Comparison of ENCODE assay signal across 10 cellular contexts in genomic region chr1:175597969-175598765, GRCh38.
A peak's percentile ranks its signal among the peaks of the same experiment; 100 is the strongest.
DNase-seq lines count a peak whose midpoint lies in the region; ATAC-seq and TF ChIP-seq lines count a peak whose summit lies in the region.
"Had no signal": no experiment of that assay in that cellular context is flagged by ENCODE, and none has a peak within 500 bp of the region (broad histone marks: within the 10 kb centered on the region; RNA-seq: fewer than 3 reads in every experiment).

No MANE protein-coding gene starts in this region.

- no peaks in the 10 kb centered on the region for H3K9me3 Mint-ChIP-seq in activated naive CD4-positive, alpha-beta T cell treated with anti-CD3 and anti-CD28 coated beads for 36 hours

- ATAC-seq in GM21576 (IDR thresholded peaks at IDR 0.05; ENCODE audit: unreplicated experiment) (peak; percentile 47), HG03520 (IDR thresholded peaks at IDR 0.05; ENCODE audit: unreplicated experiment) (peak; percentile 33), T-helper 17 cell (no peak)

- POLR2A ChIA-PET in GM10248 (lab: Yijun Ruan, JAX), result no interaction called here

- no peak for TF ChIP-seq CTCF in GM10248 (IDR thresholded peaks at IDR 0.05; ENCODE audit: control extremely low read depth, extremely low read depth, low read depth, missing control alignments)

- intact Hi-C loops in activated naive CD4-positive, alpha-beta T cell treated with anti-CD3 and anti-CD28 coated beads for 36 hours (cut with micrococcal nuclease), result no loop called here

- no peak overlapping the region for H3K27ac Mint-ChIP-seq in activated naive CD4-positive, alpha-beta T cell treated with anti-CD3 and anti-CD28 coated beads for 36 hours
- no peak overlapping the region for H3K27ac Mint-ChIP-seq in T-helper 17 cell
- H3K27ac Mint-ChIP-seq: CD14-positive monocyte had no signal

- H3K4me3 Mint-ChIP-seq in activated naive CD4-positive, alpha-beta T cell treated with anti-CD3 and anti-CD28 coated beads for 36 hours, result no peak overlapping the region
- H3K4me3 Mint-ChIP-seq in T-helper 17 cell, result no peak overlapping the region

- CTCF ChIA-PET in GM10248 (lab: Yijun Ruan, JAX), result interaction anchor here (1.2 to 1.5 kb wide), 3 partner anchors 10 to 34 kb away, joined by 3 to 4 read pairs (median 3); no protein-coding TSS in a partner anchor
- CTCF ChIA-PET in activated naive CD4-positive, alpha-beta T cell treated with anti-CD3 and anti-CD28 coated beads for 36 hours (lab: Charles Lee), result no interaction called here

- H3K27me3 Mint-ChIP-seq in activated naive CD4-positive, alpha-beta T cell treated with anti-CD3 and anti-CD28 coated beads for 36 hours (ENCODE audit: low read depth), result peaks cover 29% of the 10 kb centered on the region
- H3K27me3 Mint-ChIP-seq in T-helper 17 cell, result peaks cover 57% of the 10 kb centered on the region

- no peaks in the 10 kb centered on the region for H3K9me3 ChIP-seq in T-helper 17 cell (ENCODE audit: control insufficient read depth, low read length, poor library complexity, severe bottlenecking)

- H3K36me3 Mint-ChIP-seq in activated naive CD4-positive, alpha-beta T cell treated with anti-CD3 and anti-CD28 coated beads for 36 hours (ENCODE audit: low read depth), result no peaks in the 10 kb centered on the region
- H3K36me3 Mint-ChIP-seq in T-helper 17 cell (ENCODE audit: low read depth), result no peaks in the 10 kb centered on the region
- H3K36me3 Mint-ChIP-seq: CD14-positive monocyte had no signal

- peak; percentile 43 for DNase-seq in GM10248 (ENCODE audit: extremely low spot score)
- DNase-seq in glomerular endothelial cell (ENCODE audit: extremely low read depth, low read depth, low spot score), result peak; percentile 66
- DNase-seq in NCI-H2171 treated with DMSO at 0.1 percent for 48 hours (lab: John Stamatoyannopoulos, UW), result no peak
- no peak for DNase-seq in pons (ENCODE audit: low spot score)
- no peak for DNase-seq in activated naive CD4-positive, alpha-beta T cell treated with anti-CD3 and anti-CD28 coated beads for 36 hours
- no peak for DNase-seq in T-helper 17 cell
- DNase-seq: NCI-H1105 had no signal

- H3K4me1 Mint-ChIP-seq in activated naive CD4-positive, alpha-beta T cell treated with anti-CD3 and anti-CD28 coated beads for 36 hours (ENCODE audit: low read depth), result no peaks in the 10 kb centered on the region
- H3K4me1 Mint-ChIP-seq in T-helper 17 cell, result peaks cover 2% of the 10 kb centered on the region

Comparison
In these comparisons a context has a peak if more than half of its experiments do, and no peak if none do; other contexts are left out.
1. DNase-seq: peak in GM10248 (single experiment) and glomerular endothelial cell (single experiment); none in NCI-H2171 treated with DMSO at 0.1 percent for 48 hours (single experiment), pons (single experiment), activated naive CD4-positive, alpha-beta T cell treated with anti-CD3 and anti-CD28 coated beads for 36 hours (single experiment) and T-helper 17 cell (0 of 3).